In the genomic region with DNA sequence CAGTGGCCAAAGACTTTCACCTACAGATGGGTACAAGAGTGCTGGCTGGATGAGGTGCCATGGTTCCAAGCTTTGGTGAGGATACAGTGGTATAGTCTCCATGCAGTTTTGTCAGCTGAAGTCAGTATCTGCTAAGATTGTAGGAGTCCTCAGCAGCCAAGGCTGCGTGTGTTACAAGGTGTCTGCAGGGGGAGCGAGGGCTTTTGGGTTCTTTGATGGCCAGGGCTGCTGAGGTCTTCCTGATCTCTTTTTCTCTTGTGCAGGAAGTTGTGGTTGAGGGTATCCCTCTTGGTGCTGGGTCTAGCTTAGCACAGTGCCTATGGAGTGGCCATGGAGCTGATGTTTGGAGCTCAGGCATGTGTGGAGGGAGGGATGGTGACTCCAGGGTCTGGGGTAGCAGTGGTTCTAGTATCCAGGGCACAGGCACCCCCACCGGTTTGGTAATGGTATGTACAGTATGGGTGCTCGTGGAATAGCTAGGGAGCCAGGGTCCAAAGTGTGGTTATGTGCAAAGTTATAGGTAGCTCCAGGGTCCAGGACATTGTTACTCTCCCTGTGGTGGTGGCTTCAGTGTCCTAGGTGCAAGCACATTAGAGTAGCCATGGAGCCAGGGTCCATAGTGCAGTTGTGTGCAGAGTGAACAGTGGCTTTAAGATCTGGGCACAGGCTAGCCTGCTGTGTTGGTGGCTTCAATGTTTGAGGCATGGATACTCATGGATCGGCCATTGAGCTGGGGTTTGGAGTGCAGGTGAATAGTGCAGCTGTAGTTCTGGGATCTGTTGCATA, we compare ENCODE assay signal across 18 cellular contexts.
"Had no signal": no experiment of that assay in that cellular context is flagged by ENCODE, and none has a peak within 500 bp of the region (broad histone marks: within the 10 kb centered on the region; RNA-seq: fewer than 3 reads in every experiment).

No MANE protein-coding gene starts in this region.

- H3K27ac Mint-ChIP-seq: activated B cell treated with CpG ODN at 0.5 μM for 24 hours; activated CD4-positive, alpha-beta memory T cell treated with anti-CD3 and anti-CD28 coated beads, Interleukin-2, amount 10 ng/mL, durations not matched to agents 7 days and 5 days; activated CD8-positive, alpha-beta memory T cell treated with anti-CD3 and anti-CD28 coated beads, Interleukin-2, amount 10 ng/mL, durations not matched to agents 7 days and 5 days; activated naive CD8-positive, alpha-beta T cell treated with anti-CD3 and anti-CD28 coated beads, Interleukin-2, amount 10 ng/mL, durations not matched to agents 7 days and 5 days; activated T-helper 2 cell treated with anti-CD3 and anti-CD28 coated beads, Interferon-gamma antibody, Interleukin-2, Interleukin-4, amounts not matched to agents 10 μg/mL and 5 μg/mL and 100 μg/mL, durations not matched to agents 14 hours and 24 hours and 36 hours; effector memory CD8-positive, alpha-beta T cell; nephron; progenitor cell of endocrine pancreas; T-cell; type B pancreatic cell had no signal

- H3K4me1 Mint-ChIP-seq: activated B cell treated with CpG ODN at 0.5 μM for 24 hours; activated CD4-positive, alpha-beta memory T cell treated with anti-CD3 and anti-CD28 coated beads, Interleukin-2, amount 10 ng/mL, durations not matched to agents 7 days and 5 days; activated CD8-positive, alpha-beta memory T cell treated with anti-CD3 and anti-CD28 coated beads, Interleukin-2, amount 10 ng/mL, durations not matched to agents 7 days and 5 days; activated naive CD8-positive, alpha-beta T cell treated with anti-CD3 and anti-CD28 coated beads, Interleukin-2, amount 10 ng/mL, durations not matched to agents 7 days and 5 days; nephron; T-cell had no signal

- H3K4me3 ChIP-seq: body of pancreas, skin epidermis, stomach had no signal

- H3K9me3 Mint-ChIP-seq: activated B cell treated with CpG ODN at 0.5 μM for 24 hours had no signal

- H3K4me3 Mint-ChIP-seq: activated B cell treated with CpG ODN at 0.5 μM for 24 hours; activated CD4-positive, alpha-beta memory T cell treated with anti-CD3 and anti-CD28 coated beads, Interleukin-2, amount 10 ng/mL, durations not matched to agents 7 days and 5 days; activated CD8-positive, alpha-beta memory T cell treated with anti-CD3 and anti-CD28 coated beads, Interleukin-2, amount 10 ng/mL, durations not matched to agents 7 days and 5 days; activated naive CD8-positive, alpha-beta T cell treated with anti-CD3 and anti-CD28 coated beads, Interleukin-2, amount 10 ng/mL, durations not matched to agents 7 days and 5 days; effector memory CD8-positive, alpha-beta T cell; nephron; T-cell; type B pancreatic cell had no signal

- DNase-seq: activated B cell treated with CpG ODN at 0.5 μM for 24 hours; activated CD4-positive, alpha-beta memory T cell treated with anti-CD3 and anti-CD28 coated beads, Interleukin-2, amount 10 ng/mL, durations not matched to agents 7 days and 5 days; activated CD4-positive, alpha-beta T cell treated with anti-CD3 and anti-CD28 coated beads for 4 hours; activated CD8-positive, alpha-beta memory T cell treated with anti-CD3 and anti-CD28 coated beads, Interleukin-2, amount 10 ng/mL, durations not matched to agents 7 days and 5 days; activated naive CD4-positive, alpha-beta T cell treated with Interleukin-2 at 50 U/mL for 16 hours; activated naive CD8-positive, alpha-beta T cell treated with anti-CD3 and anti-CD28 coated beads, Interleukin-2, amount 10 ng/mL, durations not matched to agents 7 days and 5 days; body of pancreas; effector memory CD8-positive, alpha-beta T cell; islet precursor cell; left colon; midbrain; stomach; T-cell had no signal

- H3K27ac ChIP-seq: body of pancreas, skin epidermis, stomach had no signal

- H3K36me3 Mint-ChIP-seq: activated CD8-positive, alpha-beta memory T cell treated with anti-CD3 and anti-CD28 coated beads, Interleukin-2, amount 10 ng/mL, durations not matched to agents 7 days and 5 days; activated naive CD8-positive, alpha-beta T cell treated with anti-CD3 and anti-CD28 coated beads, Interleukin-2, amount 10 ng/mL, durations not matched to agents 7 days and 5 days; T-cell had no signal

- H3K27me3 Mint-ChIP-seq: activated B cell treated with CpG ODN at 0.5 μM for 24 hours; activated CD4-positive, alpha-beta memory T cell treated with anti-CD3 and anti-CD28 coated beads, Interleukin-2, amount 10 ng/mL, durations not matched to agents 7 days and 5 days; activated CD8-positive, alpha-beta memory T cell treated with anti-CD3 and anti-CD28 coated beads, Interleukin-2, amount 10 ng/mL, durations not matched to agents 7 days and 5 days; activated naive CD8-positive, alpha-beta T cell treated with anti-CD3 and anti-CD28 coated beads, Interleukin-2, amount 10 ng/mL, durations not matched to agents 7 days and 5 days; effector memory CD8-positive, alpha-beta T cell; progenitor cell of endocrine pancreas; T-cell; type B pancreatic cell had no signal

- H3K27me3 ChIP-seq: body of pancreas, stomach had no signal

- ATAC-seq: activated CD8-positive, alpha-beta memory T cell treated with anti-CD3 and anti-CD28 coated beads, Interleukin-2, amount 10 ng/mL, durations not matched to agents 7 days and 5 days; body of pancreas; effector memory CD8-positive, alpha-beta T cell; left colon; T-cell had no signal

- H3K9me3 ChIP-seq: body of pancreas had no signal

- H3K4me1 ChIP-seq: body of pancreas, stomach had no signal

- H3K36me3 ChIP-seq: stomach had no signal
